18 cellular contexts compared by ENCODE assay signal in the genomic region with DNA sequence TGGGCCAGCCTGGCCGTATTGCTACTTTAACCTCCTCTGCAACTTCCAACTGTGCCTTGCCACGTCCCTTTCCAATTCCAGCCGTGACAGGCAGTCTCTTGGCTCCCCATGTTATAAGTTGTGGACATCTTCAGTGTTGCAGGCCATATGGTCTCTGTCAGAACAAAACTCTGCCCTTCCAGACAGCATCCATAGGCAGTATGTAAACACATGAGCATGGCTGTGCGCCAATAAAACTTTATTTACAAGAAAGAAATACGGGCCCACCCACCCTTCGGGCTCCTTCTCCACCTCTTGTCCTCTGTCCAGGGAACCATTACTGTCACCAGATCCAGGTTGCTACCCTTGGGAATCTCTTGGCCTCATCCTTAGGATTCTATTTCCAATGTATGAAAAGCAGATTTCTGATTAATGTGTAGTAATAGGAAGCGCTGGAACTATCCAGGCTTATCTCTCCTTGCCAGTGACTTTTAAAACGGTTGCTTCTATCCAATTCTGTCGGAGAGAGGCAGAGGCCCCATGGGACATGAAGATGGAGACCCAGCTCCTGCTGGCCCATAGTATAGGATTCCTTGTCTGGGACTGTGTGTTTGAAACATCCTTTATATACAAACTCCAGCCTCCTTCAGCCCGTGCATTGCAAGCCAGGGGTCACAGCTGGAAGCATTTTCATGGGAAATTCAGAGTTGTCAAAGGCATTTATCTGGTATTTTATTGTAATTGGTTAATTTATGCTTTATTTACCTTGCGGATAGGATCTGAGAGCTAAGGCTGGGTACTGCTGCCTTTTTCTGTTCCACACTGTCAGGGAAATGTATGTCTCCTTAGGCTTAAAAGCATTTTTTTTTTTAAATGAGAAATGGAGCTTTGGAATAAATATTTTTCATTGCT.
"Had no signal": no experiment of that assay in that cellular context is flagged by ENCODE, and none has a peak within 500 bp of the region (broad histone marks: within the 10 kb centered on the region; RNA-seq: fewer than 3 reads in every experiment).

No MANE protein-coding gene starts in this region.

- H3K36me3 Mint-ChIP-seq: activated naive CD4-positive, alpha-beta T cell treated with anti-CD3 and anti-CD28 coated beads, Interleukin-2, amount 10 ng/mL, durations not matched to agents 7 days and 5 days had no signal

- DNase-seq: activated CD4-positive, CD25-positive, alpha-beta regulatory T cell treated with anti-CD3 and anti-CD28 coated beads, Interleukin-2, amount 50 U/mL, for 72 hours; activated naive CD4-positive, alpha-beta T cell treated with anti-CD3 and anti-CD28 coated beads, Interleukin-2, amount 10 ng/mL, durations not matched to agents 7 days and 5 days; erythroblast; islet precursor cell; mammary epithelial cell; naive thymus-derived CD8-positive, alpha-beta T cell; psoas muscle; spleen; stomach; T-helper 9 cell; testis; upper lobe of right lung had no signal

- H3K27ac ChIP-seq: cardiac muscle cell, dorsolateral prefrontal cortex, gastroesophageal sphincter, psoas muscle, spleen, testis, upper lobe of right lung had no signal

- H3K4me1 Mint-ChIP-seq: activated naive CD4-positive, alpha-beta T cell treated with anti-CD3 and anti-CD28 coated beads, Interleukin-2, amount 10 ng/mL, durations not matched to agents 7 days and 5 days; naive thymus-derived CD8-positive, alpha-beta T cell had no signal

- H3K27me3 ChIP-seq: cardiac muscle cell, dorsolateral prefrontal cortex, gastroesophageal sphincter, stomach, testis, upper lobe of right lung had no signal

- H3K36me3 ChIP-seq: cardiac muscle cell, gastroesophageal sphincter, spleen, stomach, upper lobe of right lung had no signal

- ATAC-seq: gastroesophageal sphincter; left lobe of liver; naive thymus-derived CD8-positive, alpha-beta T cell; psoas muscle; upper lobe of right lung had no signal

- H3K4me1 ChIP-seq: psoas muscle, spleen, testis, upper lobe of right lung had no signal

- H3K9me3 Mint-ChIP-seq: activated T-helper 2 cell treated with anti-CD3 and anti-CD28 coated beads, Interferon-gamma antibody, Interleukin-2, Interleukin-4, amounts not matched to agents 10 μg/mL and 5 μg/mL and 100 μg/mL, durations not matched to agents 14 hours and 24 hours and 36 hours had no signal

- H3K4me3 ChIP-seq: cardiac muscle cell, dorsolateral prefrontal cortex, gastroesophageal sphincter, mucosa of descending colon, psoas muscle, spleen, stomach, testis, upper lobe of right lung had no signal

- H3K4me3 Mint-ChIP-seq: activated naive CD4-positive, alpha-beta T cell treated with anti-CD3 and anti-CD28 coated beads, Interleukin-2, amount 10 ng/mL, durations not matched to agents 7 days and 5 days; naive thymus-derived CD8-positive, alpha-beta T cell had no signal

- H3K27ac Mint-ChIP-seq: activated naive CD4-positive, alpha-beta T cell treated with anti-CD3 and anti-CD28 coated beads, Interleukin-2, amount 10 ng/mL, durations not matched to agents 7 days and 5 days; activated T-helper 2 cell treated with anti-CD3 and anti-CD28 coated beads, Interferon-gamma antibody, Interleukin-2, Interleukin-4, amounts not matched to agents 10 μg/mL and 5 μg/mL and 100 μg/mL, durations not matched to agents 14 hours and 24 hours and 36 hours; naive thymus-derived CD8-positive, alpha-beta T cell had no signal

- H3K9me3 ChIP-seq: gastroesophageal sphincter, mucosa of descending colon, psoas muscle, stomach, testis, upper lobe of right lung had no signal
